In the genomic region with DNA sequence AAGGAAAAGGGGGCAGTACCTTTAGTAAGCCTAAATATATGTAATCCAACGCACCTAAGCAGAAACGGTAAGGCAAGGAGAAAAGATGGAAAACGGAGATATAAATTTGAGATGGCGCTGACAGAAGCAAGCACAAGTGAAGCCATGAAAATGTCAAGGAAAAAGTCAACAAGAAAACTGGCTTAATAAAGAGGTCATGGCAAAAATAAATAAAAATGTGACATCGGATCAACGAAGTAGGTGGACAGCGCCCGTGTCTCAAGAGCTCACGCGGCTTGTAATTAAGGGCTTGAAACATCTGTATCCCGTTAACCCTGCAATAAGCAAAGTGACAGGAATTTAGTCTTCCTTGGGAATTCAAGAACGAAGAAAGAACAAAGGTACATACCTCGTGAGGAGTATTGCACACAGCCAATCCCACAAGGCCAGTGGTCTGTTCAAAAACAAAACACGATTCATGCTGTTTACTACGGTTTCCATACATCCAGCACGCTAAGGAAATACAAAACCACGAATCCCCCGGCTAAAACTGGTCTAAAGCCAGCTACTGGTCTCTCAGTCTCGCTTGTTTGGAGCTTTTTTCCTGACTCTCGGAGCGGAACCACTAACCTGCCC, we compare ENCODE assay signal across 9 cellular contexts. TPM values are rescaled to one million over a fixed set of nuclear protein-coding genes. Genes with fewer than 3 reads are reported as not detected.
A peak's percentile ranks its signal among the peaks of the same experiment; 100 is the strongest.
DNase-seq lines count a peak whose midpoint lies in the region; ATAC-seq and TF ChIP-seq lines count a peak whose summit lies in the region.
"Had no signal": no experiment of that assay in that cellular context is flagged by ENCODE, and none has a peak within 500 bp of the region (broad histone marks: within the 10 kb centered on the region; RNA-seq: fewer than 3 reads in every experiment).

No MANE protein-coding gene starts in this region.

- CTCF ChIA-PET in CD8-positive, alpha-beta memory T cell (lab: Charles Lee) = interaction anchor here (0.9 to 1.3 kb wide), 3 partner anchors 20 to 192 kb away, joined by 3 to 5 read pairs (median 5); partner anchors contain the start of gene WASL
- CTCF ChIA-PET in SK-N-SH (lab: Yijun Ruan, JAX) = interaction anchor here (0.6 to 2.3 kb wide), 9 partner anchors 20 to 315 kb away, joined by 3 to 18 read pairs (median 4); no protein-coding TSS in a partner anchor

- H4K20me1 ChIP-seq in SK-N-SH (ENCODE audit: insufficient read depth) = no peaks in the 10 kb centered on the region

- peak; percentile 22 for ATAC-seq in HG02571 (IDR thresholded peaks at IDR 0.05; ENCODE audit: unreplicated experiment)

- POLR2A ChIA-PET in CD8-positive, alpha-beta memory T cell (lab: Charles Lee) = interaction anchor here (1.6 kb wide), 2 partner anchors 22 to 192 kb away, joined by 15 to 16 read pairs; partner anchors contain the start of genes IQUB and WASL
- POLR2A ChIA-PET in SK-N-SH (lab: Yijun Ruan, JAX) = interaction anchor here (0.6 to 1.4 kb wide), 3 partner anchors 22 to 476 kb away, joined by 3 to 4 read pairs (median 3); partner anchors contain the start of genes IQUB, TMEM229A and WASL

- H3K9me3 ChIP-seq in CD8-positive, alpha-beta memory T cell (ENCODE audit: low read length) = no peaks in the 10 kb centered on the region
- H3K9me3 ChIP-seq in SK-N-SH (no peaks in the 10 kb centered on the region), testis (no peaks in the 10 kb centered on the region)

- intact Hi-C loops in testis (cut with DNase I; ENCODE audit: low total_unique reads) = no loop called here

- TF ChIP-seq CTCF in SK-N-SH (IDR thresholded peaks at IDR 0.05) = no peak
- TF ChIP-seq CTCF in testis (IDR thresholded peaks at IDR 0.05) = no peak

- peaks cover 15 to 17% (median 16%) of the 10 kb centered on the region in 3 donors for H3K4me1 Mint-ChIP-seq in CD8-positive, alpha-beta memory T cell

- no peaks in the 10 kb centered on the region for H3K9me3 Mint-ChIP-seq in CD8-positive, alpha-beta memory T cell

- H3K9ac ChIP-seq in SK-N-SH = peak overlapping the region; percentile 83

- H3K4me2 ChIP-seq in SK-N-SH = peak overlapping the region; percentile 82

- peak overlapping the region; percentile 96 for H2AFZ ChIP-seq in SK-N-SH (ENCODE audit: low read depth)

- H3K27me3 Mint-ChIP-seq in CD8-positive, alpha-beta memory T cell = peaks cover 0 to 3% of the 10 kb centered on the region in 2 donors

- peaks cover 8 to 17% (median 10%) of the 10 kb centered on the region in 3 donors for H3K36me3 Mint-ChIP-seq in CD8-positive, alpha-beta memory T cell

- peak overlapping the region; percentile 95 for H3K4me3 ChIP-seq in CD8-positive, alpha-beta memory T cell (ENCODE audit: low read length)
- H3K4me3 ChIP-seq in SK-N-SH (ENCODE audit: low read depth in 2 of 2, low read length in 1 of 2) (peak overlapping the region; percentile 95 to 98), iPS-11a (ENCODE audit: low read depth, low read length) (peak overlapping the region; percentile 99), testis (peak overlapping the region; percentile 83 to 93)

- peaks cover 32% of the 10 kb centered on the region for H3K4me1 ChIP-seq in CD8-positive, alpha-beta memory T cell (ENCODE audit: insufficient read depth, low read length)
- H3K4me1 ChIP-seq in SK-N-SH (ENCODE audit: control insufficient read depth in 1 of 2, insufficient read depth in 2 of 2, low read depth in 1 of 2, low read length in 1 of 2) (peaks cover 9 to 12% of the 10 kb centered on the region in 2 experiments), testis (peaks cover 15% of the 10 kb centered on the region)

- TF ChIP-seq POLR2A in testis (IDR thresholded peaks at IDR 0.05) = no peak

- TF ChIP-seq EP300 in SK-N-SH (IDR thresholded peaks at IDR 0.05; ENCODE audit: borderline replicate concordance in 1 of 2, low read depth in 1 of 2, low read length in 1 of 2) = no peak

- H3K9me2 ChIP-seq in SK-N-SH = no peaks in the 10 kb centered on the region

- peak overlapping the region; percentile 90 for H3K27ac ChIP-seq in CD8-positive, alpha-beta memory T cell (ENCODE audit: low read depth, low read length)
- peak overlapping the region; percentile 76 to 86 for H3K27ac ChIP-seq in SK-N-SH (ENCODE audit: low read depth in 2 of 2, low read length in 1 of 2)
- peak overlapping the region; percentile 92 to 98 for H3K27ac ChIP-seq in testis

- 4% methylated on average over 21 of the region's 21 CpGs for WGBS in SK-N-SH (ENCODE audit: low lambda C conversion rate)
- WGBS in testis, 2 donors = 2% methylated on average over 21 of the region's 21 CpGs

- no peaks in the 10 kb centered on the region for H3K27me3 ChIP-seq in CD8-positive, alpha-beta memory T cell (ENCODE audit: insufficient read depth, low read length, poor library complexity, severe bottlenecking)
- no peaks in the 10 kb centered on the region for H3K27me3 ChIP-seq in SK-N-SH (ENCODE audit: insufficient read depth)
- H3K27me3 ChIP-seq in testis = no peaks in the 10 kb centered on the region

- no peaks in the 10 kb centered on the region for H3K36me3 ChIP-seq in CD8-positive, alpha-beta memory T cell (ENCODE audit: insufficient read depth, low read length)
- peaks cover 22 to 27% of the 10 kb centered on the region in 2 experiments for H3K36me3 ChIP-seq in SK-N-SH (replicated peaks in 1 of 2; ENCODE audit: control insufficient read depth in 1 of 2, insufficient read depth in 2 of 2, low read length in 1 of 2)
- H3K36me3 ChIP-seq in testis (ENCODE audit: low read depth, missing control alignments) = no peaks in the 10 kb centered on the region

- H3K4me3 Mint-ChIP-seq in CD8-positive, alpha-beta memory T cell = no peak overlapping the region

- peak in 1 of 5 donors; percentile 2 for DNase-seq in CD8-positive, alpha-beta memory T cell
- DNase-seq in SK-N-SH = no peak
- peak; percentile 20 for DNase-seq in testis
- no peak for DNase-seq in iPS-NIHi11 (ENCODE audit: low spot score)
- DNase-seq in NCI-H146 treated with DMSO at 0.1 percent for 48 hours (lab: John Stamatoyannopoulos, UW; ENCODE audit: unreplicated experiment) = no peak
- DNase-seq in SIG-M5 (lab: John Stamatoyannopoulos, UW) = no peak

- H3K79me2 ChIP-seq in SK-N-SH (ENCODE audit: insufficient read depth) = peaks cover 41% of the 10 kb centered on the region

- peaks cover 11% of the 10 kb centered on the region for H3F3A ChIP-seq in SK-N-SH (replicated peaks; ENCODE audit: insufficient read depth)

- no peak overlapping the region for H3K27ac Mint-ChIP-seq in CD8-positive, alpha-beta memory T cell

- no peak for TF ChIP-seq RAD21 in SK-N-SH (IDR thresholded peaks at IDR 0.05; ENCODE audit: low read length)

TF ChIP-seq in SK-N-SH, 30 proteins besides CTCF, POLR2A, EP300 and RAD21:
- TF ChIP-seq, protein P1, sequence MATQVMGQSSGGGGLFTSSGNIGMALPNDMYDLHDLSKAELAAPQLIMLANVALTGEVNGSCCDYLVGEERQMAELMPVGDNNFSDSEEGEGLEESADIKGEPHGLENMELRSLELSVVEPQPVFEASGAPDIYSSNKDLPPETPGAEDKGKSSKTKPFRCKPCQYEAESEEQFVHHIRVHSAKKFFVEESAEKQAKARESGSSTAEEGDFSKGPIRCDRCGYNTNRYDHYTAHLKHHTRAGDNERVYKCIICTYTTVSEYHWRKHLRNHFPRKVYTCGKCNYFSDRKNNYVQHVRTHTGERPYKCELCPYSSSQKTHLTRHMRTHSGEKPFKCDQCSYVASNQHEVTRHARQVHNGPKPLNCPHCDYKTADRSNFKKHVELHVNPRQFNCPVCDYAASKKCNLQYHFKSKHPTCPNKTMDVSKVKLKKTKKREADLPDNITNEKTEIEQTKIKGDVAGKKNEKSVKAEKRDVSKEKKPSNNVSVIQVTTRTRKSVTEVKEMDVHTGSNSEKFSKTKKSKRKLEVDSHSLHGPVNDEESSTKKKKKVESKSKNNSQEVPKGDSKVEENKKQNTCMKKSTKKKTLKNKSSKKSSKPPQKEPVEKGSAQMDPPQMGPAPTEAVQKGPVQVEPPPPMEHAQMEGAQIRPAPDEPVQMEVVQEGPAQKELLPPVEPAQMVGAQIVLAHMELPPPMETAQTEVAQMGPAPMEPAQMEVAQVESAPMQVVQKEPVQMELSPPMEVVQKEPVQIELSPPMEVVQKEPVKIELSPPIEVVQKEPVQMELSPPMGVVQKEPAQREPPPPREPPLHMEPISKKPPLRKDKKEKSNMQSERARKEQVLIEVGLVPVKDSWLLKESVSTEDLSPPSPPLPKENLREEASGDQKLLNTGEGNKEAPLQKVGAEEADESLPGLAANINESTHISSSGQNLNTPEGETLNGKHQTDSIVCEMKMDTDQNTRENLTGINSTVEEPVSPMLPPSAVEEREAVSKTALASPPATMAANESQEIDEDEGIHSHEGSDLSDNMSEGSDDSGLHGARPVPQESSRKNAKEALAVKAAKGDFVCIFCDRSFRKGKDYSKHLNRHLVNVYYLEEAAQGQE (IDR thresholded peaks at IDR 0.05; ENCODE audit: low read depth, low read length) = peak; percentile 84; the same call in 1 of the 2 replicates
- TF ChIP-seq FOXM1 (IDR thresholded peaks at IDR 0.05; ENCODE audit: low read depth) = no peak

RNA-seq across cellular contexts. Expression of gene NDUFA5, which starts 0.5 kb away (rescaled TPM):
- 10 to 100 TPM; 61.3 to 66.3 TPM for total RNA-seq in CD8-positive, alpha-beta memory T cell
- polyA plus RNA-seq in CD8-positive, alpha-beta memory T cell = 80.2 TPM
- polyA plus RNA-seq in SK-N-SH (2012; rRNA removed) (10.9 and 14.6 TPM in 2 replicates), testis (ENCODE audit: insufficient read depth, low read depth, low replicate concordance) (83.3 TPM)
- 20.3 and 38.9 TPM in 2 replicates for polyA plus RNA-seq in SK-N-SH (2012; cell fraction: cytosol; rRNA removed)
- polyA plus RNA-seq in SK-N-SH (2012; cell fraction: nucleus; rRNA removed) = 2.5 and 7.4 TPM in 2 replicates
- 10 to 100 TPM; 49.2 to 68.5 TPM for total RNA-seq in testis

RNA-seq across cellular contexts. Expression of gene IQUB, which starts 22.7 kb away (rescaled TPM):
- not detected for total RNA-seq in CD8-positive, alpha-beta memory T cell
- 0.08 TPM for polyA plus RNA-seq in CD8-positive, alpha-beta memory T cell
- polyA plus RNA-seq in SK-N-SH (2012; rRNA removed) = 0.10 and 0.11 TPM in 2 replicates
- polyA plus RNA-seq in SK-N-SH (2012; cell fraction: cytosol; rRNA removed) = 0.13 and 0.15 TPM in 2 replicates
- polyA plus RNA-seq in SK-N-SH (2012; cell fraction: nucleus; rRNA removed) = 0.09 and 0.26 TPM in 2 replicates
- 10 to 100 TPM; 21.3 to 34.6 TPM for total RNA-seq in testis
- 49.2 TPM for polyA plus RNA-seq in testis (ENCODE audit: insufficient read depth, low read depth, low replicate concordance)
- total RNA-seq: HT1080 had no signal

RNA-seq across cellular contexts. Expression of gene ASB15, which starts 44.5 kb away (rescaled TPM):
- total RNA-seq in CD8-positive, alpha-beta memory T cell = not detected
- 0.03 TPM for polyA plus RNA-seq in CD8-positive, alpha-beta memory T cell
- polyA plus RNA-seq in SK-N-SH (2012; rRNA removed) = not detected in 2 replicates
- not detected in 2 replicates for polyA plus RNA-seq in SK-N-SH (2012; cell fraction: cytosol; rRNA removed)
- not detected in 2 replicates for polyA plus RNA-seq in SK-N-SH (2012; cell fraction: nucleus; rRNA removed)
- 1 to 10 TPM; 1.1 to 2.4 TPM for total RNA-seq in testis
- 5.7 TPM for polyA plus RNA-seq in testis (ENCODE audit: insufficient read depth, low read depth, low replicate concordance)
- total RNA-seq: HT1080 had no signal

Comparison
In these comparisons a context has a peak if more than half of its experiments do, and no peak if none do; other contexts are left out.
1. RNA of gene IQUB, which starts 22.7 kb away (polyA plus RNA-seq): 49.2 TPM in testis (single experiment); 0.09 to 0.26 TPM in SK-N-SH and 0.08 TPM in CD8-positive, alpha-beta memory T cell (single experiment); every median in the first group is over 10 times any median in the second.
2. Peak in every context shown above with its lines, with median percentiles within 50 percentile points of each other: H3K27ac ChIP-seq and H3K4me3 ChIP-seq.